1 cellular context compared by ENCODE assay signal in the genomic region with DNA sequence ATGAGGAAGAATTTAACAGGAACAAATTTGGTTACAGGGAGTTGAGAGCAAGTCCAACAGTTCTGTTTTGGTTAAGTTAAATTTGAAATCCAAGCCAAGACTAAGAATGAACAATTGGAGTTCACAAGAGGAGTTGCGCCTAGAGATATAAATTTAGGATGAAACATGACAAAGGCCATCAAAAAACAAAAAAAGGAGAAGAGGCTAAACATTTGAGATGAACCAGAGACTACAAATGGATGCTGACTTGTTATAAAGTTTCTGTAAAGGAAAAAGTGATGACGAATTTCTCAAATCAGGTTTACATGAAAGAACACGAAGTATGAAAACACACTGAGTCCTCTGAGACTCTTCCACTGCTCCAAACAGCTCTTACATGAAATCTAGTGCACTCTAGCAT.
TF ChIP-seq lines count a peak whose summit lies in the region.

No MANE protein-coding gene starts in this region.

TF ChIP-seq in GM23338, 12 proteins besides CTCF, POLR2A, EP300 and RAD21:
- TF ChIP-seq, protein P1, sequence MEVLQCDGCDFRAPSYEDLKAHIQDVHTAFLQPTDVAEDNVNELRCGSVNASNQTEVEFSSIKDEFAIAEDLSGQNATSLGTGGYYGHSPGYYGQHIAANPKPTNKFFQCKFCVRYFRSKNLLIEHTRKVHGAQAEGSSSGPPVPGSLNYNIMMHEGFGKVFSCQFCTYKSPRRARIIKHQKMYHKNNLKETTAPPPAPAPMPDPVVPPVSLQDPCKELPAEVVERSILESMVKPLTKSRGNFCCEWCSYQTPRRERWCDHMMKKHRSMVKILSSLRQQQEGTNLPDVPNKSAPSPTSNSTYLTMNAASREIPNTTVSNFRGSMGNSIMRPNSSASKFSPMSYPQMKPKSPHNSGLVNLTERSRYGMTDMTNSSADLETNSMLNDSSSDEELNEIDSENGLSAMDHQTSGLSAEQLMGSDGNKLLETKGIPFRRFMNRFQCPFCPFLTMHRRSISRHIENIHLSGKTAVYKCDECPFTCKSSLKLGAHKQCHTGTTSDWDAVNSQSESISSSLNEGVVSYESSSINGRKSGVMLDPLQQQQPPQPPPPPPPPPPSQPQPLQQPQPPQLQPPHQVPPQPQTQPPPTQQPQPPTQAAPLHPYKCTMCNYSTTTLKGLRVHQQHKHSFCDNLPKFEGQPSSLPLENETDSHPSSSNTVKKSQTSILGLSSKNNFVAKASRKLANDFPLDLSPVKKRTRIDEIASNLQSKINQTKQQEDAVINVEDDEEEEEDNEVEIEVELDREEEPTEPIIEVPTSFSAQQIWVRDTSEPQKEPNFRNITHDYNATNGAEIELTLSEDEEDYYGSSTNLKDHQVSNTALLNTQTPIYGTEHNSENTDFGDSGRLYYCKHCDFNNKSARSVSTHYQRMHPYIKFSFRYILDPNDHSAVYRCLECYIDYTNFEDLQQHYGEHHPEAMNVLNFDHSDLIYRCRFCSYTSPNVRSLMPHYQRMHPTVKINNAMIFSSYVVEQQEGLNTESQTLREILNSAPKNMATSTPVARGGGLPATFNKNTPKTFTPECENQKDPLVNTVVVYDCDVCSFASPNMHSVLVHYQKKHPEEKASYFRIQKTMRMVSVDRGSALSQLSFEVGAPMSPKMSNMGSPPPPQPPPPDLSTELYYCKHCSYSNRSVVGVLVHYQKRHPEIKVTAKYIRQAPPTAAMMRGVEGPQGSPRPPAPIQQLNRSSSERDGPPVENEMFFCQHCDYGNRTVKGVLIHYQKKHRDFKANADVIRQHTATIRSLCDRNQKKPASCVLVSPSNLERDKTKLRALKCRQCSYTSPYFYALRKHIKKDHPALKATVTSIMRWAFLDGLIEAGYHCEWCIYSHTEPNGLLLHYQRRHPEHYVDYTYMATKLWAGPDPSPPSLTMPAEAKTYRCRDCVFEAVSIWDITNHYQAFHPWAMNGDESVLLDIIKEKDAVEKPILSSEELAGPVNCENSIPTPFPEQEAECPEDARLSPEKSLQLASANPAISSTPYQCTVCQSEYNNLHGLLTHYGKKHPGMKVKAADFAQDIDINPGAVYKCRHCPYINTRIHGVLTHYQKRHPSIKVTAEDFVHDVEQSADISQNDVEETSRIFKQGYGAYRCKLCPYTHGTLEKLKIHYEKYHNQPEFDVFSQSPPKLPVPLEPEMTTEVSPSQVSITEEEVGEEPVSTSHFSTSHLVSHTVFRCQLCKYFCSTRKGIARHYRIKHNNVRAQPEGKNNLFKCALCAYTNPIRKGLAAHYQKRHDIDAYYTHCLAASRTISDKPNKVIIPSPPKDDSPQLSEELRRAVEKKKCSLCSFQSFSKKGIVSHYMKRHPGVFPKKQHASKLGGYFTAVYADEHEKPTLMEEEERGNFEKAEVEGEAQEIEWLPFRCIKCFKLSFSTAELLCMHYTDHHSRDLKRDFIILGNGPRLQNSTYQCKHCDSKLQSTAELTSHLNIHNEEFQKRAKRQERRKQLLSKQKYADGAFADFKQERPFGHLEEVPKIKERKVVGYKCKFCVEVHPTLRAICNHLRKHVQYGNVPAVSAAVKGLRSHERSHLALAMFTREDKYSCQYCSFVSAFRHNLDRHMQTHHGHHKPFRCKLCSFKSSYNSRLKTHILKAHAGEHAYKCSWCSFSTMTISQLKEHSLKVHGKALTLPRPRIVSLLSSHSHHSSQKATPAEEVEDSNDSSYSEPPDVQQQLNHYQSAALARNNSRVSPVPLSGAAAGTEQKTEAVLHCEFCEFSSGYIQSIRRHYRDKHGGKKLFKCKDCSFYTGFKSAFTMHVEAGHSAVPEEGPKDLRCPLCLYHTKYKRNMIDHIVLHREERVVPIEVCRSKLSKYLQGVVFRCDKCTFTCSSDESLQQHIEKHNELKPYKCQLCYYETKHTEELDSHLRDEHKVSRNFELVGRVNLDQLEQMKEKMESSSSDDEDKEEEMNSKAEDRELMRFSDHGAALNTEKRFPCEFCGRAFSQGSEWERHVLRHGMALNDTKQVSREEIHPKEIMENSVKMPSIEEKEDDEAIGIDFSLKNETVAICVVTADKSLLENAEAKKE (CRISPR knock-in tag; IDR thresholded peaks at IDR 0.05): no peak
- TF ChIP-seq, protein P2, sequence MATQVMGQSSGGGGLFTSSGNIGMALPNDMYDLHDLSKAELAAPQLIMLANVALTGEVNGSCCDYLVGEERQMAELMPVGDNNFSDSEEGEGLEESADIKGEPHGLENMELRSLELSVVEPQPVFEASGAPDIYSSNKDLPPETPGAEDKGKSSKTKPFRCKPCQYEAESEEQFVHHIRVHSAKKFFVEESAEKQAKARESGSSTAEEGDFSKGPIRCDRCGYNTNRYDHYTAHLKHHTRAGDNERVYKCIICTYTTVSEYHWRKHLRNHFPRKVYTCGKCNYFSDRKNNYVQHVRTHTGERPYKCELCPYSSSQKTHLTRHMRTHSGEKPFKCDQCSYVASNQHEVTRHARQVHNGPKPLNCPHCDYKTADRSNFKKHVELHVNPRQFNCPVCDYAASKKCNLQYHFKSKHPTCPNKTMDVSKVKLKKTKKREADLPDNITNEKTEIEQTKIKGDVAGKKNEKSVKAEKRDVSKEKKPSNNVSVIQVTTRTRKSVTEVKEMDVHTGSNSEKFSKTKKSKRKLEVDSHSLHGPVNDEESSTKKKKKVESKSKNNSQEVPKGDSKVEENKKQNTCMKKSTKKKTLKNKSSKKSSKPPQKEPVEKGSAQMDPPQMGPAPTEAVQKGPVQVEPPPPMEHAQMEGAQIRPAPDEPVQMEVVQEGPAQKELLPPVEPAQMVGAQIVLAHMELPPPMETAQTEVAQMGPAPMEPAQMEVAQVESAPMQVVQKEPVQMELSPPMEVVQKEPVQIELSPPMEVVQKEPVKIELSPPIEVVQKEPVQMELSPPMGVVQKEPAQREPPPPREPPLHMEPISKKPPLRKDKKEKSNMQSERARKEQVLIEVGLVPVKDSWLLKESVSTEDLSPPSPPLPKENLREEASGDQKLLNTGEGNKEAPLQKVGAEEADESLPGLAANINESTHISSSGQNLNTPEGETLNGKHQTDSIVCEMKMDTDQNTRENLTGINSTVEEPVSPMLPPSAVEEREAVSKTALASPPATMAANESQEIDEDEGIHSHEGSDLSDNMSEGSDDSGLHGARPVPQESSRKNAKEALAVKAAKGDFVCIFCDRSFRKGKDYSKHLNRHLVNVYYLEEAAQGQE (IDR thresholded peaks at IDR 0.05; ENCODE audit: unreplicated experiment): no peak
- TF ChIP-seq ZNF331 (CRISPR knock-in tag; IDR thresholded peaks at IDR 0.05; ENCODE audit: low read depth) (no peak), EZH2phosphoT487 (IDR thresholded peaks at IDR 0.05; ENCODE audit: unreplicated experiment) (no peak), NANOG (IDR thresholded peaks at IDR 0.05; ENCODE audit: borderline replicate concordance) (no peak), EZH2 (IDR thresholded peaks at IDR 0.05; ENCODE audit: low read depth, unreplicated experiment) (no peak), ZNF114 (CRISPR knock-in tag; IDR thresholded peaks at IDR 0.05) (no peak), JUNB (IDR thresholded peaks at IDR 0.05; ENCODE audit: unreplicated experiment) (no peak), CREB1 (CRISPR knock-in tag; IDR thresholded peaks at IDR 0.05; ENCODE audit: low read depth) (no peak), POLR2AphosphoS5 (IDR thresholded peaks at IDR 0.05; ENCODE audit: low read depth) (no peak), STAT1 (IDR thresholded peaks at IDR 0.05; ENCODE audit: unreplicated experiment) (no peak)
- TF ChIP-seq, protein P3, sequence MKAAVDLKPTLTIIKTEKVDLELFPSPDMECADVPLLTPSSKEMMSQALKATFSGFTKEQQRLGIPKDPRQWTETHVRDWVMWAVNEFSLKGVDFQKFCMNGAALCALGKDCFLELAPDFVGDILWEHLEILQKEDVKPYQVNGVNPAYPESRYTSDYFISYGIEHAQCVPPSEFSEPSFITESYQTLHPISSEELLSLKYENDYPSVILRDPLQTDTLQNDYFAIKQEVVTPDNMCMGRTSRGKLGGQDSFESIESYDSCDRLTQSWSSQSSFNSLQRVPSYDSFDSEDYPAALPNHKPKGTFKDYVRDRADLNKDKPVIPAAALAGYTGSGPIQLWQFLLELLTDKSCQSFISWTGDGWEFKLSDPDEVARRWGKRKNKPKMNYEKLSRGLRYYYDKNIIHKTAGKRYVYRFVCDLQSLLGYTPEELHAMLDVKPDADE (IDR thresholded peaks at IDR 0.05): no peak
